Comparison of ENCODE assay signal across 19 cellular contexts in genomic region chr2:220185766-220186165, GRCh38.
A peak's percentile ranks its signal among the peaks of the same experiment; 100 is the strongest.
DNase-seq lines count a peak whose midpoint lies in the region; ATAC-seq and TF ChIP-seq lines count a peak whose summit lies in the region.
"Had no signal": no experiment of that assay in that cellular context is flagged by ENCODE, and none has a peak within 500 bp of the region (broad histone marks: within the 10 kb centered on the region; RNA-seq: fewer than 3 reads in every experiment).

No MANE protein-coding gene starts in this region.

- CTCF ChIA-PET in IMR-90 (lab: Yijun Ruan, JAX), result no interaction called here
- CTCF ChIA-PET in CD4-positive, alpha-beta T cell (lab: Charles Lee), result no interaction called here

- no peak for ATAC-seq in IMR-90 (ENCODE audit: low read depth)
- no peak for ATAC-seq in HG03342 (IDR thresholded peaks at IDR 0.05; ENCODE audit: unreplicated experiment)
- no peak for ATAC-seq in CD4-positive, alpha-beta T cell (ENCODE audit: poor library complexity)

- no peak overlapping the region for H2AFZ ChIP-seq in IMR-90 (replicated peaks; ENCODE audit: low read length, poor library complexity)

- H3K27ac ChIP-seq in IMR-90 (ENCODE audit: insufficient read depth, low read length), result no peak overlapping the region
- H3K27ac ChIP-seq in endodermal cell (ENCODE audit: low read depth, low read length), result no peak overlapping the region
- H3K27ac ChIP-seq in CD4-positive, alpha-beta T cell (ENCODE audit: low read depth, low read length), result no peak overlapping the region
- H3K27ac ChIP-seq: Peyer's patch, SJCRH30 had no signal

- POLR2A ChIA-PET in IMR-90 (lab: Charles Lee; ENCODE audit: unreplicated experiment), result no interaction called here
- POLR2A ChIA-PET in CD4-positive, alpha-beta T cell (lab: Charles Lee), result no interaction called here

- H2AK9ac ChIP-seq in IMR-90 (replicated peaks; ENCODE audit: low read depth, low read length, poor library complexity), result no peak overlapping the region

- no peak overlapping the region for H2BK20ac ChIP-seq in IMR-90 (ENCODE audit: low read depth, low read length)

- H3K4me1 ChIP-seq in IMR-90 (ENCODE audit: control insufficient read depth, insufficient read depth, low read length), result no peaks in the 10 kb centered on the region
- H3K4me1 ChIP-seq in endodermal cell (ENCODE audit: control insufficient read depth, insufficient read depth, low read length), result no peaks in the 10 kb centered on the region
- H3K4me1 ChIP-seq: Peyer's patch, SJCRH30 had no signal

- H2BK5ac ChIP-seq in IMR-90 (ENCODE audit: low read depth, low read length, poor library complexity, severe bottlenecking), result no peak overlapping the region

- no peaks in the 10 kb centered on the region for H4K20me1 ChIP-seq in IMR-90 (ENCODE audit: insufficient read depth, low read length)

- no peaks in the 10 kb centered on the region for H3K27me3 Mint-ChIP-seq in endodermal cell (ENCODE audit: insufficient read depth)
- no peaks in the 10 kb centered on the region for H3K27me3 Mint-ChIP-seq in CD4-positive, alpha-beta T cell

- H3K36me3 ChIP-seq in IMR-90 (ENCODE audit: control insufficient read depth, insufficient read depth, low read length) (no peaks in the 10 kb centered on the region), endodermal cell (ENCODE audit: control insufficient read depth, insufficient read depth, low read length) (no peaks in the 10 kb centered on the region)
- H3K36me3 ChIP-seq: Peyer's patch, SJCRH30 had no signal

- no peak overlapping the region for H3K56ac ChIP-seq in IMR-90 (ENCODE audit: extremely low read depth, insufficient read depth, low read length)

- in situ Hi-C loops in IMR-90 (cut with MboI; ENCODE audit: low sequenced_read_pairs) (no loop called here), ACHN (cut with HindIII; ENCODE audit: low pct_ligation_motif_present, low pct_unique_long_range_greater_than_20kb, low sequenced_read_pairs) (no loop called here)

- H3K14ac ChIP-seq in IMR-90 (replicated peaks; ENCODE audit: low read depth, low read length), result no peak overlapping the region

- WGBS in IMR-90 (ENCODE audit: extremely low coverage in 2 of 2, insufficient read length in 1 of 2), 2 experiments, result no CpG with 5 or more reads among the region's 2 CpGs
- 87% methylated on average over 2 of the region's 2 CpGs; no CpG with 5 or more reads in 1 of the 2 experiments for WGBS in endodermal cell (ENCODE audit: insufficient coverage in 1 of 2, insufficient read length in 1 of 2), 2 experiments

- H2BK15ac ChIP-seq in IMR-90 (ENCODE audit: low read depth, low read length), result no peak overlapping the region

- no peak for TF ChIP-seq CTCF in IMR-90 (conservative IDR thresholded peaks at IDR 0.05; ENCODE audit: low read depth, low read length)
- TF ChIP-seq CTCF in endodermal cell (conservative IDR thresholded peaks at IDR 0.05), result peak; percentile 26
- peak; percentile 27 for TF ChIP-seq CTCF in fibroblast of the aortic adventitia (IDR thresholded peaks at IDR 0.05; ENCODE audit: insufficient read depth, low read length)
- no peak for TF ChIP-seq CTCF in CD4-positive, alpha-beta T cell (IDR thresholded peaks at IDR 0.05)

- no peak overlapping the region for H4K5ac ChIP-seq in IMR-90 (ENCODE audit: low read depth, low read length)

- TF ChIP-seq POLR2A in IMR-90 (IDR thresholded peaks at IDR 0.05; ENCODE audit: low read depth, low read length), result no peak

- no peak overlapping the region for H4K8ac ChIP-seq in IMR-90 (ENCODE audit: low read depth in 2 of 2, low read length in 2 of 2)

- H3K27me3 ChIP-seq in IMR-90 (ENCODE audit: control insufficient read depth, insufficient read depth, low read length) (no peaks in the 10 kb centered on the region), endodermal cell (ENCODE audit: control insufficient read depth, insufficient read depth, low read length, poor library complexity, severe bottlenecking) (no peaks in the 10 kb centered on the region)
- no peaks in the 10 kb centered on the region for H3K27me3 ChIP-seq in CD4-positive, alpha-beta T cell (ENCODE audit: control insufficient read depth, insufficient read depth, low read length)
- H3K27me3 ChIP-seq: Peyer's patch, SJCRH30 had no signal

- no peak overlapping the region for H3K27ac Mint-ChIP-seq in endodermal cell
- H3K27ac Mint-ChIP-seq in CD4-positive, alpha-beta T cell, result no peak overlapping the region
- H3K27ac Mint-ChIP-seq: CD14-positive monocyte had no signal

- no peak overlapping the region for H4K91ac ChIP-seq in IMR-90 (ENCODE audit: insufficient read depth, low read depth, low read length)

- H3K23ac ChIP-seq in IMR-90 (ENCODE audit: low read depth, low read length), result no peak overlapping the region

- H3K9me1 ChIP-seq in IMR-90 (ENCODE audit: insufficient read depth, low read length), result no peaks in the 10 kb centered on the region

- peaks cover 12% of the 10 kb centered on the region for H3K4me1 Mint-ChIP-seq in endodermal cell
- no peaks in the 10 kb centered on the region for H3K4me1 Mint-ChIP-seq in CD4-positive, alpha-beta T cell (ENCODE audit: low read depth)
- H3K4me1 Mint-ChIP-seq: CD14-positive monocyte had no signal

- no peak for TF ChIP-seq RAD21 in IMR-90 (IDR thresholded peaks at IDR 0.05; ENCODE audit: low read length)

- H3K36me3 Mint-ChIP-seq in endodermal cell (ENCODE audit: low read depth), result no peaks in the 10 kb centered on the region
- H3K36me3 Mint-ChIP-seq in CD4-positive, alpha-beta T cell (ENCODE audit: low read depth), result no peaks in the 10 kb centered on the region
- H3K36me3 Mint-ChIP-seq: CD14-positive monocyte had no signal

- intact Hi-C loops in IMR-90 (cut with micrococcal nuclease), result no loop called here
- intact Hi-C loops in CD4-positive, alpha-beta T cell (cut with DNase I, micrococcal nuclease), result no loop called here

- no peak overlapping the region for H2BK120ac ChIP-seq in IMR-90 (ENCODE audit: low read depth, low read length)

- H3K4me2 ChIP-seq in IMR-90 (ENCODE audit: low read depth, low read length), result no peak overlapping the region

- DNase-seq in IMR-90 (peak; percentile 14), endodermal cell (no peak), fibroblast of the aortic adventitia (ENCODE audit: low read depth) (no peak), ACHN (no peak), OCI-M1 (lab: John Stamatoyannopoulos, UW) (no peak)
- DNase-seq in CD4-positive, alpha-beta T cell, result no peak
- DNase-seq: AML-193, DMS79, MV-4-11, NCI-H1105 treated with DMSO at 0.1 percent for 48 hours, NCI-H1694, NCI-H2081 treated with DMSO at 0.1 percent for 48 hours, NCI-H2171 treated with DMSO at 0.1 percent for 48 hours, NCI-H524 treated with DMSO at 0.1 percent for 48 hours, NCI-H82, Peyer's patch, SJCRH30 had no signal

- BruUV-seq in IMR-90 (replicated peaks; lab: Mats Ljungman, UMichigan), result no TSS peak

- no peak overlapping the region for H3K18ac ChIP-seq in IMR-90 (ENCODE audit: low read depth, low read length)

- H3K9me3 ChIP-seq in IMR-90 (ENCODE audit: control insufficient read depth, insufficient read depth, low read length) (no peaks in the 10 kb centered on the region), endodermal cell (ENCODE audit: control insufficient read depth, low read length) (no peaks in the 10 kb centered on the region)
- no peaks in the 10 kb centered on the region for H3K9me3 ChIP-seq in CD4-positive, alpha-beta T cell (ENCODE audit: control insufficient read depth, low read length)
- H3K9me3 ChIP-seq: Peyer's patch, SJCRH30 had no signal

- no peak overlapping the region for H3K4ac ChIP-seq in IMR-90 (ENCODE audit: low read depth, low read length)

- peaks cover 2% of the 10 kb centered on the region for H3K9me3 Mint-ChIP-seq in endodermal cell
- peaks cover 2% of the 10 kb centered on the region for H3K9me3 Mint-ChIP-seq in CD4-positive, alpha-beta T cell

- H2AK5ac ChIP-seq in IMR-90 (ENCODE audit: low read depth, low read length), result no peak overlapping the region

- no peak overlapping the region for H3K4me3 Mint-ChIP-seq in endodermal cell
- H3K4me3 Mint-ChIP-seq in CD4-positive, alpha-beta T cell, result no peak overlapping the region
- H3K4me3 Mint-ChIP-seq: CD14-positive monocyte had no signal

- no peaks in the 10 kb centered on the region for H3K79me1 ChIP-seq in IMR-90 (ENCODE audit: low read depth in 1 of 2, low read length in 2 of 2)

- H3K9ac ChIP-seq in IMR-90 (ENCODE audit: low read depth, low read length) (no peak overlapping the region), endodermal cell (ENCODE audit: extremely low read depth, low read length, poor library complexity, severe bottlenecking) (no peak overlapping the region)

- H3K4me3 ChIP-seq in IMR-90 (ENCODE audit: insufficient read depth, low read depth, low read length) (no peak overlapping the region), endodermal cell (ENCODE audit: low read length) (no peak overlapping the region), fibroblast of the aortic adventitia (ENCODE audit: low read depth, low read length) (no peak overlapping the region)
- H3K4me3 ChIP-seq: Peyer's patch, SJCRH30 had no signal

- dilution Hi-C loops in IMR-90 (cut with HindIII; ENCODE audit: low sequenced_read_pairs, unreplicated experiment), result no loop called here

TF ChIP-seq in IMR-90, 13 proteins besides CTCF, POLR2A, EP300 and RAD21:
- TF ChIP-seq ELK1 (IDR thresholded peaks at IDR 0.05; ENCODE audit: borderline replicate concordance, low read depth, low read length) (no peak), SMC3 (IDR thresholded peaks at IDR 0.05; ENCODE audit: low read depth, low read length) (no peak), MXI1 (IDR thresholded peaks at IDR 0.05; ENCODE audit: borderline replicate concordance, low read depth, low read length) (no peak), CEBPB (IDR thresholded peaks at IDR 0.05; ENCODE audit: low read depth, low read length) (peak; percentile 65)

Comparison
In these comparisons a context has a peak if more than half of its experiments do, and no peak if none do; other contexts are left out.
1. CTCF ChIP-seq: peak in endodermal cell (single experiment) and fibroblast of the aortic adventitia (single experiment); none in IMR-90 (single experiment) and CD4-positive, alpha-beta T cell (single experiment).